Comparison of ENCODE assay signal across 2 cellular contexts in the genomic region with DNA sequence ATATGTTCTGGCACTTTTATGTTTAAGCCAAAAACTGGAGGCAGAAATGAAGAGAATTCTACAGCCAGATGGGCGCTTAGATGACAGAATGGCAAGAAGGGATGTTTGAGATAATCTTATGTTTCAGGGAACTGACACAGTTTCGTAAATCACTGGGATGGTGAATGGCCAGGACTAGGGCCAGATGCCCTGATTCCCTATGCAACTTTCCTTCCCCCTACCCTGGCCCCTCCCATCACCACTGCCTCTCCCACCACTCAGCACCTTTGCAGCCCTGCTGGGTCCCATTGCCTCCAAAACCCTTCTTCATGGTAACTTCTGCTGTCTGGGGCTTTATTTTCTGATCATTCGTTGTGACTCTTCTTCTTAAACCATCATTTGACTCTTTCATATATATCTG.
TF ChIP-seq lines count a peak whose summit lies in the region.

No MANE protein-coding gene starts in this region.

TF ChIP-seq in SK-N-SH, 30 proteins besides CTCF, POLR2A, EP300 and RAD21 (continued from another document):
- TF ChIP-seq SIN3A (IDR thresholded peaks at IDR 0.05; ENCODE audit: borderline replicate concordance, low read depth, low read length) (no peak), GABPA (IDR thresholded peaks at IDR 0.05; ENCODE audit: low read depth) (no peak), TAF1 (IDR thresholded peaks at IDR 0.05; ENCODE audit: borderline replicate concordance, low read depth, low read length) (no peak), TCF12 (IDR thresholded peaks at IDR 0.05) (no peak), POLR2AphosphoS5 (IDR thresholded peaks at IDR 0.05; ENCODE audit: low read depth, low read length) (no peak), NRF1 (IDR thresholded peaks at IDR 0.05; ENCODE audit: low read depth, low read length) (no peak), SMC3 (IDR thresholded peaks at IDR 0.05; ENCODE audit: low read depth, low read length) (no peak), EZH2phosphoT487 (IDR thresholded peaks at IDR 0.05; ENCODE audit: borderline replicate concordance, low read depth) (no peak), RCOR1 (IDR thresholded peaks at IDR 0.05; ENCODE audit: low read length) (no peak)
- TF ChIP-seq, protein P1, sequence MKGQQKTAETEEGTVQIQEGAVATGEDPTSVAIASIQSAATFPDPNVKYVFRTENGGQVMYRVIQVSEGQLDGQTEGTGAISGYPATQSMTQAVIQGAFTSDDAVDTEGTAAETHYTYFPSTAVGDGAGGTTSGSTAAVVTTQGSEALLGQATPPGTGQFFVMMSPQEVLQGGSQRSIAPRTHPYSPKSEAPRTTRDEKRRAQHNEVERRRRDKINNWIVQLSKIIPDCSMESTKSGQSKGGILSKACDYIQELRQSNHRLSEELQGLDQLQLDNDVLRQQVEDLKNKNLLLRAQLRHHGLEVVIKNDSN (IDR thresholded peaks at IDR 0.05; ENCODE audit: borderline replicate concordance, low read depth) = no peak
- TF ChIP-seq, protein P2, sequence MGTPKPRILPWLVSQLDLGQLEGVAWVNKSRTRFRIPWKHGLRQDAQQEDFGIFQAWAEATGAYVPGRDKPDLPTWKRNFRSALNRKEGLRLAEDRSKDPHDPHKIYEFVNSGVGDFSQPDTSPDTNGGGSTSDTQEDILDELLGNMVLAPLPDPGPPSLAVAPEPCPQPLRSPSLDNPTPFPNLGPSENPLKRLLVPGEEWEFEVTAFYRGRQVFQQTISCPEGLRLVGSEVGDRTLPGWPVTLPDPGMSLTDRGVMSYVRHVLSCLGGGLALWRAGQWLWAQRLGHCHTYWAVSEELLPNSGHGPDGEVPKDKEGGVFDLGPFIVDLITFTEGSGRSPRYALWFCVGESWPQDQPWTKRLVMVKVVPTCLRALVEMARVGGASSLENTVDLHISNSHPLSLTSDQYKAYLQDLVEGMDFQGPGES (IDR thresholded peaks at IDR 0.05; ENCODE audit: low read depth, low read length) = no peak
- TF ChIP-seq, protein P3, sequence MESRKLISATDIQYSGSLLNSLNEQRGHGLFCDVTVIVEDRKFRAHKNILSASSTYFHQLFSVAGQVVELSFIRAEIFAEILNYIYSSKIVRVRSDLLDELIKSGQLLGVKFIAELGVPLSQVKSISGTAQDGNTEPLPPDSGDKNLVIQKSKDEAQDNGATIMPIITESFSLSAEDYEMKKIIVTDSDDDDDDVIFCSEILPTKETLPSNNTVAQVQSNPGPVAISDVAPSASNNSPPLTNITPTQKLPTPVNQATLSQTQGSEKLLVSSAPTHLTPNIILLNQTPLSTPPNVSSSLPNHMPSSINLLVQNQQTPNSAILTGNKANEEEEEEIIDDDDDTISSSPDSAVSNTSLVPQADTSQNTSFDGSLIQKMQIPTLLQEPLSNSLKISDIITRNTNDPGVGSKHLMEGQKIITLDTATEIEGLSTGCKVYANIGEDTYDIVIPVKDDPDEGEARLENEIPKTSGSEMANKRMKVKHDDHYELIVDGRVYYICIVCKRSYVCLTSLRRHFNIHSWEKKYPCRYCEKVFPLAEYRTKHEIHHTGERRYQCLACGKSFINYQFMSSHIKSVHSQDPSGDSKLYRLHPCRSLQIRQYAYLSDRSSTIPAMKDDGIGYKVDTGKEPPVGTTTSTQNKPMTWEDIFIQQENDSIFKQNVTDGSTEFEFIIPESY (IDR thresholded peaks at IDR 0.05; ENCODE audit: borderline replicate concordance, low read depth) = no peak

TF ChIP-seq in SK-N-SH treated with all-trans-retinoic acid at 6 μM for 48 hours, 23 proteins besides CTCF, POLR2A, EP300 and RAD21 (continued from another document):
- TF ChIP-seq, protein P4, sequence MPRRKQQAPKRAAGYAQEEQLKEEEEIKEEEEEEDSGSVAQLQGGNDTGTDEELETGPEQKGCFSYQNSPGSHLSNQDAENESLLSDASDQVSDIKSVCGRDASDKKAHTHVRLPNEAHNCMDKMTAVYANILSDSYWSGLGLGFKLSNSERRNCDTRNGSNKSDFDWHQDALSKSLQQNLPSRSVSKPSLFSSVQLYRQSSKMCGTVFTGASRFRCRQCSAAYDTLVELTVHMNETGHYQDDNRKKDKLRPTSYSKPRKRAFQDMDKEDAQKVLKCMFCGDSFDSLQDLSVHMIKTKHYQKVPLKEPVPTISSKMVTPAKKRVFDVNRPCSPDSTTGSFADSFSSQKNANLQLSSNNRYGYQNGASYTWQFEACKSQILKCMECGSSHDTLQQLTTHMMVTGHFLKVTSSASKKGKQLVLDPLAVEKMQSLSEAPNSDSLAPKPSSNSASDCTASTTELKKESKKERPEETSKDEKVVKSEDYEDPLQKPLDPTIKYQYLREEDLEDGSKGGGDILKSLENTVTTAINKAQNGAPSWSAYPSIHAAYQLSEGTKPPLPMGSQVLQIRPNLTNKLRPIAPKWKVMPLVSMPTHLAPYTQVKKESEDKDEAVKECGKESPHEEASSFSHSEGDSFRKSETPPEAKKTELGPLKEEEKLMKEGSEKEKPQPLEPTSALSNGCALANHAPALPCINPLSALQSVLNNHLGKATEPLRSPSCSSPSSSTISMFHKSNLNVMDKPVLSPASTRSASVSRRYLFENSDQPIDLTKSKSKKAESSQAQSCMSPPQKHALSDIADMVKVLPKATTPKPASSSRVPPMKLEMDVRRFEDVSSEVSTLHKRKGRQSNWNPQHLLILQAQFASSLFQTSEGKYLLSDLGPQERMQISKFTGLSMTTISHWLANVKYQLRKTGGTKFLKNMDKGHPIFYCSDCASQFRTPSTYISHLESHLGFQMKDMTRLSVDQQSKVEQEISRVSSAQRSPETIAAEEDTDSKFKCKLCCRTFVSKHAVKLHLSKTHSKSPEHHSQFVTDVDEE (CRISPR knock-in tag; IDR thresholded peaks at IDR 0.05) = no peak
- TF ChIP-seq TOX (CRISPR knock-in tag; IDR thresholded peaks at IDR 0.05; ENCODE audit: borderline replicate concordance) (no peak), ISL1 (CRISPR knock-in tag; IDR thresholded peaks at IDR 0.05) (no peak), OSR1 (CRISPR knock-in tag; IDR thresholded peaks at IDR 0.05) (no peak), ARNTL (CRISPR knock-in tag; IDR thresholded peaks at IDR 0.05; ENCODE audit: borderline replicate concordance, low read depth) (no peak), PPARA (CRISPR knock-in tag; IDR thresholded peaks at IDR 0.05; ENCODE audit: borderline replicate concordance) (no peak), ESRRG (CRISPR knock-in tag; IDR thresholded peaks at IDR 0.05) (no peak), ZFP30 (CRISPR knock-in tag; IDR thresholded peaks at IDR 0.05) (no peak), ZNF8 (CRISPR knock-in tag; IDR thresholded peaks at IDR 0.05) (no peak), ZFP3 (CRISPR knock-in tag; IDR thresholded peaks at IDR 0.05) (no peak)
TF ChIP-seq in SK-N-SH treated with all-trans-retinoic acid at 6 μM for 48 hours: peak in this region for 0.
